1 cellular context compared by ENCODE assay signal in the genomic region with DNA sequence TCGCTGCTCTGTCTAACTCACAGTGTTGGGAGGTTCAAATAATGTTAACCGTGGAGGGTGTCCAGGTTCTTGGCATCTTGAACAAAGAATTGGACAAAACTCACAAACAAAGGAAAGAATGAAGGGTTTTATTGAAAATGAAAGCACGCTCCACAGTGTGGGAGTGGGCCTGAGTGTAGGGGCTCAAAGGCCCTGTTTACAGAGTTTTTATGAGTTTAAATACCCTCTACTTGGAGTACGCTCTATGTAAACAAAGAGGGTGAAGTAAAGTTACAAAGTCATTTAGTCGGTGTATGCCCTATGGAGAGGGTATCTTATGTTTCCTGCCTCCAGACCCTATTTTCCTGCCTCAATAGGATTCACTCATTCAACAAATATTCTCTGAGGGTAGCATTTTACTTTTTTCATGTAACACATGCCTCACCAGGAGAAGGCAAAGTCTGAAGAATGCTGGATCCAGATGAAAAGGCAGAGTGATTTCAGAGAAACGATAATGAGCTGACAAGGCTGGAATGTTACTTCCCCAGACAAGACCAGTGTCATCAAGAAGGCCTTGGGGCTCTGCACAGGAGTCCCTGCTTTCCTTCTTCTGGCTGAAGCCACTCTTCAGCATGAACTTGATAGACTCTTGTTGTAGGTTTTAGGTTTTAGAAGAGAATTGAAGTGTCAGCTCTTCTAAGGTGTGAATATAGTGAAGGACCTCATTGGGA.
TF ChIP-seq lines count a peak whose summit lies in the region.

No MANE protein-coding gene starts in this region.

TF ChIP-seq in HepG2, 621 proteins besides CTCF, POLR2A, EP300 and RAD21:
- TF ChIP-seq ELF4 (CRISPR knock-in tag; IDR thresholded peaks at IDR 0.05; ENCODE audit: borderline replicate concordance), result no peak
- no peak for TF ChIP-seq ZFYVE20 (CRISPR knock-in tag; IDR thresholded peaks at IDR 0.05; ENCODE audit: borderline replicate concordance, low read depth)
- TF ChIP-seq, protein P1, sequence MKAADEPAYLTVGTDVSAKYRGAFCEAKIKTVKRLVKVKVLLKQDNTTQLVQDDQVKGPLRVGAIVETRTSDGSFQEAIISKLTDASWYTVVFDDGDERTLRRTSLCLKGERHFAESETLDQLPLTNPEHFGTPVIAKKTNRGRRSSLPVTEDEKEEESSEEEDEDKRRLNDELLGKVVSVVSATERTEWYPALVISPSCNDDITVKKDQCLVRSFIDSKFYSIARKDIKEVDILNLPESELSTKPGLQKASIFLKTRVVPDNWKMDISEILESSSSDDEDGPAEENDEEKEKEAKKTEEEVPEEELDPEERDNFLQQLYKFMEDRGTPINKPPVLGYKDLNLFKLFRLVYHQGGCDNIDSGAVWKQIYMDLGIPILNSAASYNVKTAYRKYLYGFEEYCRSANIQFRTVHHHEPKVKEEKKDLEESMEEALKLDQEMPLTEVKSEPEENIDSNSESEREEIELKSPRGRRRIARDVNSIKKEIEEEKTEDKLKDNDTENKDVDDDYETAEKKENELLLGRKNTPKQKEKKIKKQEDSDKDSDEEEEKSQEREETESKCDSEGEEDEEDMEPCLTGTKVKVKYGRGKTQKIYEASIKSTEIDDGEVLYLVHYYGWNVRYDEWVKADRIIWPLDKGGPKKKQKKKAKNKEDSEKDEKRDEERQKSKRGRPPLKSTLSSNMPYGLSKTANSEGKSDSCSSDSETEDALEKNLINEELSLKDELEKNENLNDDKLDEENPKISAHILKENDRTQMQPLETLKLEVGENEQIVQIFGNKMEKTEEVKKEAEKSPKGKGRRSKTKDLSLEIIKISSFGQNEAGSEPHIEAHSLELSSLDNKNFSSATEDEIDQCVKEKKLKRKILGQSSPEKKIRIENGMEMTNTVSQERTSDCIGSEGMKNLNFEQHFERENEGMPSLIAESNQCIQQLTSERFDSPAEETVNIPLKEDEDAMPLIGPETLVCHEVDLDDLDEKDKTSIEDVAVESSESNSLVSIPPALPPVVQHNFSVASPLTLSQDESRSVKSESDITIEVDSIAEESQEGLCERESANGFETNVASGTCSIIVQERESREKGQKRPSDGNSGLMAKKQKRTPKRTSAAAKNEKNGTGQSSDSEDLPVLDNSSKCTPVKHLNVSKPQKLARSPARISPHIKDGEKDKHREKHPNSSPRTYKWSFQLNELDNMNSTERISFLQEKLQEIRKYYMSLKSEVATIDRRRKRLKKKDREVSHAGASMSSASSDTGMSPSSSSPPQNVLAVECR (CRISPR knock-in tag; IDR thresholded peaks at IDR 0.05; ENCODE audit: borderline replicate concordance), result no peak
- TF ChIP-seq RARA (CRISPR knock-in tag; IDR thresholded peaks at IDR 0.05), result peak; percentile 27; the same call in 1 of the 2 replicates
- no peak for TF ChIP-seq ZNF644 (CRISPR knock-in tag; IDR thresholded peaks at IDR 0.05; ENCODE audit: low read depth)
- no peak for TF ChIP-seq SOX13 (IDR thresholded peaks at IDR 0.05)
- TF ChIP-seq SOX13 (CRISPR knock-in tag; conservative IDR thresholded peaks at IDR 0.05 in 1 of 2, IDR thresholded peaks at IDR 0.05 in 1 of 2), result 0 out of 4 replicates have a peak, but pooled peaks of 1 of the 2 experiments have one; percentile 32
- TF ChIP-seq, protein P2, sequence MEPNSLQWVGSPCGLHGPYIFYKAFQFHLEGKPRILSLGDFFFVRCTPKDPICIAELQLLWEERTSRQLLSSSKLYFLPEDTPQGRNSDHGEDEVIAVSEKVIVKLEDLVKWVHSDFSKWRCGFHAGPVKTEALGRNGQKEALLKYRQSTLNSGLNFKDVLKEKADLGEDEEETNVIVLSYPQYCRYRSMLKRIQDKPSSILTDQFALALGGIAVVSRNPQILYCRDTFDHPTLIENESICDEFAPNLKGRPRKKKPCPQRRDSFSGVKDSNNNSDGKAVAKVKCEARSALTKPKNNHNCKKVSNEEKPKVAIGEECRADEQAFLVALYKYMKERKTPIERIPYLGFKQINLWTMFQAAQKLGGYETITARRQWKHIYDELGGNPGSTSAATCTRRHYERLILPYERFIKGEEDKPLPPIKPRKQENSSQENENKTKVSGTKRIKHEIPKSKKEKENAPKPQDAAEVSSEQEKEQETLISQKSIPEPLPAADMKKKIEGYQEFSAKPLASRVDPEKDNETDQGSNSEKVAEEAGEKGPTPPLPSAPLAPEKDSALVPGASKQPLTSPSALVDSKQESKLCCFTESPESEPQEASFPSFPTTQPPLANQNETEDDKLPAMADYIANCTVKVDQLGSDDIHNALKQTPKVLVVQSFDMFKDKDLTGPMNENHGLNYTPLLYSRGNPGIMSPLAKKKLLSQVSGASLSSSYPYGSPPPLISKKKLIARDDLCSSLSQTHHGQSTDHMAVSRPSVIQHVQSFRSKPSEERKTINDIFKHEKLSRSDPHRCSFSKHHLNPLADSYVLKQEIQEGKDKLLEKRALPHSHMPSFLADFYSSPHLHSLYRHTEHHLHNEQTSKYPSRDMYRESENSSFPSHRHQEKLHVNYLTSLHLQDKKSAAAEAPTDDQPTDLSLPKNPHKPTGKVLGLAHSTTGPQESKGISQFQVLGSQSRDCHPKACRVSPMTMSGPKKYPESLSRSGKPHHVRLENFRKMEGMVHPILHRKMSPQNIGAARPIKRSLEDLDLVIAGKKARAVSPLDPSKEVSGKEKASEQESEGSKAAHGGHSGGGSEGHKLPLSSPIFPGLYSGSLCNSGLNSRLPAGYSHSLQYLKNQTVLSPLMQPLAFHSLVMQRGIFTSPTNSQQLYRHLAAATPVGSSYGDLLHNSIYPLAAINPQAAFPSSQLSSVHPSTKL (CRISPR knock-in tag; IDR thresholded peaks at IDR 0.05), result peak; percentile 26; the same call in 1 of the 2 replicates
- TF ChIP-seq TEAD3 (CRISPR knock-in tag; optimal IDR thresholded peaks at IDR 0.05; ENCODE audit: borderline replicate concordance), result no peak
- no peak for TF ChIP-seq SOX6 (IDR thresholded peaks at IDR 0.05)
- TF ChIP-seq SOX6 (CRISPR knock-in tag; IDR thresholded peaks at IDR 0.05), result 0 out of 2 replicates have a peak, but pooled peaks have one; percentile 34
- no peak for TF ChIP-seq ZNF547 (CRISPR knock-in tag; IDR thresholded peaks at IDR 0.05)
- TF ChIP-seq KAT2B (IDR thresholded peaks at IDR 0.05; ENCODE audit: borderline replicate concordance, low read depth, low read length), result no peak
- no peak for TF ChIP-seq ZNF230 (CRISPR knock-in tag; IDR thresholded peaks at IDR 0.05)
- peak; percentile 71 for TF ChIP-seq FOXA3 (CRISPR knock-in tag; IDR thresholded peaks at IDR 0.05)
- 0 out of 2 replicates have a peak, but pooled peaks have one; percentile 22 for TF ChIP-seq HNF4A (CRISPR knock-in tag; IDR thresholded peaks at IDR 0.05)
- TF ChIP-seq PHF20 (CRISPR knock-in tag; IDR thresholded peaks at IDR 0.05), result no peak
- no peak for TF ChIP-seq ZNF564 (CRISPR knock-in tag; IDR thresholded peaks at IDR 0.05)
- TF ChIP-seq CCDC6 (CRISPR knock-in tag; IDR thresholded peaks at IDR 0.05), result no peak
- TF ChIP-seq, protein P3, sequence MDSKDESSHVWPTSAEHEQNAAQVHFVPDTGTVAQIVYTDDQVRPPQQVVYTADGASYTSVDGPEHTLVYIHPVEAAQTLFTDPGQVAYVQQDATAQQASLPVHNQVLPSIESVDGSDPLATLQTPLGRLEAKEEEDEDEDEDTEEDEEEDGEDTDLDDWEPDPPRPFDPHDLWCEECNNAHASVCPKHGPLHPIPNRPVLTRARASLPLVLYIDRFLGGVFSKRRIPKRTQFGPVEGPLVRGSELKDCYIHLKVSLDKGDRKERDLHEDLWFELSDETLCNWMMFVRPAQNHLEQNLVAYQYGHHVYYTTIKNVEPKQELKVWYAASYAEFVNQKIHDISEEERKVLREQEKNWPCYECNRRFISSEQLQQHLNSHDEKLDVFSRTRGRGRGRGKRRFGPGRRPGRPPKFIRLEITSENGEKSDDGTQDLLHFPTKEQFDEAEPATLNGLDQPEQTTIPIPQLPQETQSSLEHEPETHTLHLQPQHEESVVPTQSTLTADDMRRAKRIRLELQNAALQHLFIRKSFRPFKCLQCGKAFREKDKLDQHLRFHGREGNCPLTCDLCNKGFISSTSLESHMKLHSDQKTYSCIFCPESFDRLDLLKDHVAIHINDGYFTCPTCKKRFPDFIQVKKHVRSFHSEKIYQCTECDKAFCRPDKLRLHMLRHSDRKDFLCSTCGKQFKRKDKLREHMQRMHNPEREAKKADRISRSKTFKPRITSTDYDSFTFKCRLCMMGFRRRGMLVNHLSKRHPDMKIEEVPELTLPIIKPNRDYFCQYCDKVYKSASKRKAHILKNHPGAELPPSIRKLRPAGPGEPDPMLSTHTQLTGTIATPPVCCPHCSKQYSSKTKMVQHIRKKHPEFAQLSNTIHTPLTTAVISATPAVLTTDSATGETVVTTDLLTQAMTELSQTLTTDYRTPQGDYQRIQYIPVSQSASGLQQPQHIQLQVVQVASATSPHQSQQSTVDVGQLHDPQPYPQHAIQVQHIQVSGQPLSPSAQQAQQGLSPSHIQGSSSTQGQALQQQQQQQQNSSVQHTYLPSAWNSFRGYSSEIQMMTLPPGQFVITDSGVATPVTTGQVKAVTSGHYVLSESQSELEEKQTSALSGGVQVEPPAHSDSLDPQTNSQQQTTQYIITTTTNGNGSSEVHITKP (CRISPR knock-in tag; IDR thresholded peaks at IDR 0.05; ENCODE audit: low read depth), result peak; percentile 76
- no peak for TF ChIP-seq FOXA1 (IDR thresholded peaks at IDR 0.05)
- TF ChIP-seq FOXA1 (CRISPR knock-in tag; IDR thresholded peaks at IDR 0.05), result peak; percentile 35; the same call in 1 of the 2 replicates
